8 cellular contexts compared by ENCODE assay signal in the genomic region with DNA sequence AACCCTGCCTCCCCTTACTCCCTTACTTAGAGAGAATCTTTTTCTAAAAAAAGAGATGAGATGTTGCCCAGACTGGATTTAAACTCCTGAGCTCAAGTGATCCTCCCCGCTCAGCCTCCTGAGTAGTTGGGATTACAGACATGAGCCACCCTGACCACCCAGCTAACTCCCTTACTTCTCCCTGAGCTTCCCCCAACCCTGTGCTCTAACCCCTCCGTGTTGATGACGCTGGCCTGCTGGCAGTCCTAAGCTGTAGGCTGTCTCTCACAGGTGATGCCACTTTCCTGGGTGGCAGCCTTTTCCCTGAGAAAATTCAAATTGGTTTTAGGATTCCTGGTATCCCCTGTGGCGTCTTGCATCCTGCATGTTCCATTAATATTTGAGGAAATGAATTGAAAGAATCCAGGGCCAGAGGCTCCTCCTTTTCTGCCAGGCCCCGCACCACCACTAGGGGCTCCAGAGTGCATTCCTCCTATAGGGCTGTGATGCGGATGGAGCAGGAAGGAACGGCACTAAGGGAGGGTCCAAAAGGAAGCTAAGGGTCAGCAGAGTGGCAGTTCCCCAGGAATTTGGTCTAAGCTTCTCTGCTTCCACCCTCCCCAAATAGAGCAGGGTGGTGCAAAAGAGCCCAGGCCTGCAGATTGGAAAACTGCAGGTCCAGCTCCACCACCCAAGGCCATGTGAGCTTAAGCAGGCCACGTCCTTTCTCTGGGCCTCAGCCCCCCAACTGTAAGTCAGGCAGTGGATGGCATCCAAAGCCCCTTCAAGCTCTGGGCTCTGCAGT.
DNase-seq lines count a peak whose midpoint lies in the region; ATAC-seq and TF ChIP-seq lines count a peak whose summit lies in the region.

No MANE protein-coding gene starts in this region.

- H3K27ac ChIP-seq in osteoblast (ENCODE audit: low read depth, low read length) (no peak overlapping the region), tibial nerve (peak overlapping the region in 2 of 4 donors; percentile 11 to 55)

- no peak for TF ChIP-seq POLR2A in tibial nerve (IDR thresholded peaks at IDR 0.05)

- H4K20me1 ChIP-seq in osteoblast (ENCODE audit: insufficient read depth, low read length), result no peaks in the 10 kb centered on the region

- peak; percentile 54 for DNase-seq in Caki2 (ENCODE audit: low read depth)
- peak; percentile 36 to 44 for DNase-seq in SHP77 (lab: John Stamatoyannopoulos, UW)
- DNase-seq in activated T-helper 9 cell treated with anti-CD3 and anti-CD28 coated beads, Interleukin-2, amount 50 U/mL, for 16 hours (ENCODE audit: low read depth), result peak; percentile 39
- peak; percentile 30 to 69 for DNase-seq in foreskin fibroblast
- peak; percentile 94 for DNase-seq in osteoblast (ENCODE audit: insufficient read length, low spot score, missing footprints)
- DNase-seq in tibial nerve (ENCODE audit: low spot score in 2 of 2), result peak; percentile 39 to 76

- in situ Hi-C loops in Caki2 (cut with HindIII; ENCODE audit: low pct_unique_long_range_greater_than_20kb, low sequenced_read_pairs), result no loop called here

- peak; percentile 55 for ATAC-seq in HG03432 (IDR thresholded peaks at IDR 0.05; ENCODE audit: unreplicated experiment)
- no peak for ATAC-seq in HG02884 (IDR thresholded peaks at IDR 0.05; ENCODE audit: unreplicated experiment)

- peak overlapping the region; percentile 70 for H2AFZ ChIP-seq in osteoblast (ENCODE audit: low read length)

- H3K79me2 ChIP-seq in osteoblast (ENCODE audit: insufficient read depth, low read length), result no peaks in the 10 kb centered on the region

- H3K36me3 ChIP-seq in osteoblast (ENCODE audit: insufficient read depth, low read length), result no peaks in the 10 kb centered on the region
- H3K36me3 ChIP-seq in tibial nerve, result no peaks in the 10 kb centered on the region

- H3K27me3 ChIP-seq in osteoblast (ENCODE audit: insufficient read depth, low read length) (no peaks in the 10 kb centered on the region), tibial nerve (no peaks in the 10 kb centered on the region)

- peak overlapping the region; percentile 40 for H3K4me2 ChIP-seq in osteoblast (ENCODE audit: insufficient read depth, low read length)

- no peaks in the 10 kb centered on the region for H3K9me3 ChIP-seq in osteoblast (ENCODE audit: low read depth, low read length)
- no peaks in the 10 kb centered on the region for H3K9me3 ChIP-seq in tibial nerve

- no peak overlapping the region for H3K4me3 ChIP-seq in foreskin fibroblast (ENCODE audit: low read depth in 1 of 2, low read length in 2 of 2)
- no peak overlapping the region for H3K4me3 ChIP-seq in osteoblast (ENCODE audit: insufficient read depth, low read length)
- H3K4me3 ChIP-seq in tibial nerve, result no peak overlapping the region

- H3K4me1 ChIP-seq in osteoblast (ENCODE audit: insufficient read depth, low read length) (peaks cover 2% of the 10 kb centered on the region), tibial nerve (peaks cover 0 to 25% (median 5%) of the 10 kb centered on the region in 4 donors)

- TF ChIP-seq CTCF in foreskin fibroblast (IDR thresholded peaks at IDR 0.05; ENCODE audit: low read depth, low read length) (peak; percentile 91), osteoblast (IDR thresholded peaks at IDR 0.05; ENCODE audit: extremely low read depth, low read depth, low read length) (peak; percentile 97), tibial nerve (IDR thresholded peaks at IDR 0.05) (peak; percentile 73 to 89 (median 89))

- WGBS in tibial nerve, 2 donors, result 44 to 50% methylated on average over 8 of the region's 8 CpGs

- no peak for TF ChIP-seq EP300 in tibial nerve (IDR thresholded peaks at IDR 0.05)

Comparison
In these comparisons a context has a peak if more than half of its experiments do, and no peak if none do; other contexts are left out.
1. DNase-seq: peak in every context shown above with its lines; median percentile 94 in osteoblast; 58 in tibial nerve; 54 in Caki2; 50 in foreskin fibroblast; 40 in SHP77; 39 in activated T-helper 9 cell treated with anti-CD3 and anti-CD28 coated beads, Interleukin-2, amount 50 U/mL, for 16 hours.